In the genomic region with DNA sequence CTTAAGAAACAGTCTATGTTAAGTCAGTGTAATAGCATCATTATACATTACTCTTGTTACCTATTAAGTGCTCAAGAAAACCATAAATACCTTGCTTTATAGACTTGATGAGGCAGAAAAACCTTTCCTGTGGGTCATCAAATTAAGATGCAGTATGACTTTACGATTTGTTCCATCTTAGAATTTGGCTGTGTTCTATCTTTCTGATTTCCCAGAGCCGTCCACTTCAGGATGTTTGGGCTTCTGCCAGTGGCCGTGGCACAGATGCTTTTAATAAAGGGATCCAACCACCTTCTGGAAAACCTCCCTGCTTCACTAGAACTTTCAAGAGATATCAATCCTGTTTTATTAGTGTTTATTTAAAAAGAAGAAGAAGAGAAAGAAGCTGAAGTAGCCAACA, we compare ENCODE assay signal across 9 cellular contexts.
DNase-seq lines count a peak whose midpoint lies in the region; ATAC-seq and TF ChIP-seq lines count a peak whose summit lies in the region.
"Had no signal": no experiment of that assay in that cellular context is flagged by ENCODE, and none has a peak within 500 bp of the region (broad histone marks: within the 10 kb centered on the region; RNA-seq: fewer than 3 reads in every experiment).

No MANE protein-coding gene starts in this region.

- H3K4me1 ChIP-seq in sigmoid colon (peaks cover 0 to 29% (median 21%) of the 10 kb centered on the region in 4 donors), mammary epithelial cell (ENCODE audit: insufficient read depth, low read length) (peaks cover 12% of the 10 kb centered on the region)

- TF ChIP-seq EP300 in sigmoid colon (IDR thresholded peaks at IDR 0.05): peak in 3 of 4 donors; percentile 55 to 67 (median 57)

- H2AFZ ChIP-seq in mammary epithelial cell (ENCODE audit: low read depth, low read length): no peak overlapping the region

- TF ChIP-seq POLR2A in sigmoid colon (IDR thresholded peaks at IDR 0.05): no peak

- CTCF ChIA-PET in mammary epithelial cell (lab: Charles Lee; ENCODE audit: low non-redundant PET): no interaction called here

- peak; percentile 46 for DNase-seq in DMS79 treated with DMSO at 0.1 percent for 48 hours (lab: John Stamatoyannopoulos, UW)
- peak; percentile 88 for DNase-seq in RPMI7951 (ENCODE audit: low read depth)
- peak; percentile 60 for DNase-seq in fibroblast of the conjunctiva (ENCODE audit: low read depth)
- peak; percentile 88 for DNase-seq in sigmoid colon
- no peak for DNase-seq in globus pallidus (ENCODE audit: low spot score)
- DNase-seq in mammary epithelial cell: no peak

- no TSS peak for BruUV-seq in mammary epithelial cell (replicated peaks; lab: Mats Ljungman, UMichigan)

- dilution Hi-C loops in mammary epithelial cell (cut with HindIII; ENCODE audit: low sequenced_read_pairs): no loop called here

- peak overlapping the region in 3 of 4 donors; percentile 62 to 71 (median 70) for H3K27ac ChIP-seq in sigmoid colon
- H3K27ac ChIP-seq in mammary epithelial cell (ENCODE audit: insufficient read depth, low read depth, low read length): no peak overlapping the region

- no peaks in the 10 kb centered on the region for H3K36me3 ChIP-seq in sigmoid colon
- no peaks in the 10 kb centered on the region for H3K36me3 ChIP-seq in mammary epithelial cell (ENCODE audit: insufficient read depth, low read length)

- WGBS in sigmoid colon, 2 donors: 52 to 67% methylated on average over 3 of the region's 3 CpGs
- 35% methylated on average over 3 of the region's 3 CpGs for WGBS in mammary epithelial cell (ENCODE audit: low coverage, missing lambda C conversion rate)

- H3K79me2 ChIP-seq in mammary epithelial cell (ENCODE audit: insufficient read depth, low read length): no peaks in the 10 kb centered on the region

- H3K4me2 ChIP-seq in mammary epithelial cell (ENCODE audit: insufficient read depth, low read depth, low read length): no peak overlapping the region

- intact Hi-C loops in sigmoid colon (cut with DNase I): loop anchor here (1.0 kb wide), 1 partner anchor 181 kb away; no protein-coding TSS in a partner anchor
- intact Hi-C loops in mammary epithelial cell (cut with micrococcal nuclease): no loop called here

- ATAC-seq in HG03469 (IDR thresholded peaks at IDR 0.05; ENCODE audit: unreplicated experiment) (no peak), HG02970 (IDR thresholded peaks at IDR 0.05; ENCODE audit: low FRiP score, unreplicated experiment) (no peak)

- H3K9me3 ChIP-seq in sigmoid colon: no peaks in the 10 kb centered on the region
- no peaks in the 10 kb centered on the region for H3K9me3 ChIP-seq in mammary epithelial cell (replicated peaks; ENCODE audit: insufficient read depth, low read length)

- no peaks in the 10 kb centered on the region for H4K20me1 ChIP-seq in mammary epithelial cell (ENCODE audit: insufficient read depth, low read length)

- H3K9ac ChIP-seq in mammary epithelial cell (ENCODE audit: insufficient read depth, low read length): no peak overlapping the region

- in situ Hi-C loops in mammary epithelial cell (cut with MboI; ENCODE audit: low sequenced_read_pairs in 2 of 2): loop anchor here in 1 of 2 donors (25.0 kb wide), 1 partner anchor 385 kb away; no protein-coding TSS in a partner anchor

- TF ChIP-seq CTCF in sigmoid colon (IDR thresholded peaks at IDR 0.05) (no peak), mammary epithelial cell (conservative IDR thresholded peaks at IDR 0.05 in 1 of 2, IDR thresholded peaks at IDR 0.05 in 1 of 2; ENCODE audit: extremely low read depth in 1 of 2, insufficient read depth in 1 of 2, low read depth in 1 of 2, low read length in 2 of 2) (no peak)

- H3K27me3 ChIP-seq in sigmoid colon (peaks cover 0 to 5% (median 3%) of the 10 kb centered on the region in 3 donors), mammary epithelial cell (ENCODE audit: insufficient read depth, low read length) (no peaks in the 10 kb centered on the region)

- H3K4me3 ChIP-seq in sigmoid colon (no peak overlapping the region), mammary epithelial cell (replicated peaks in 1 of 3; ENCODE audit: insufficient read depth in 1 of 3, low read depth in 2 of 3, low read length in 3 of 3) (no peak overlapping the region)
- H3K4me3 ChIP-seq: GM12878 had no signal

Comparison
In these comparisons a context has a peak if more than half of its experiments do, and no peak if none do; other contexts are left out.
1. DNase-seq: peak in DMS79 treated with DMSO at 0.1 percent for 48 hours (single experiment), RPMI7951 (single experiment), fibroblast of the conjunctiva (single experiment) and sigmoid colon (single experiment); none in globus pallidus (single experiment) and mammary epithelial cell (single experiment).